In the genomic region with DNA sequence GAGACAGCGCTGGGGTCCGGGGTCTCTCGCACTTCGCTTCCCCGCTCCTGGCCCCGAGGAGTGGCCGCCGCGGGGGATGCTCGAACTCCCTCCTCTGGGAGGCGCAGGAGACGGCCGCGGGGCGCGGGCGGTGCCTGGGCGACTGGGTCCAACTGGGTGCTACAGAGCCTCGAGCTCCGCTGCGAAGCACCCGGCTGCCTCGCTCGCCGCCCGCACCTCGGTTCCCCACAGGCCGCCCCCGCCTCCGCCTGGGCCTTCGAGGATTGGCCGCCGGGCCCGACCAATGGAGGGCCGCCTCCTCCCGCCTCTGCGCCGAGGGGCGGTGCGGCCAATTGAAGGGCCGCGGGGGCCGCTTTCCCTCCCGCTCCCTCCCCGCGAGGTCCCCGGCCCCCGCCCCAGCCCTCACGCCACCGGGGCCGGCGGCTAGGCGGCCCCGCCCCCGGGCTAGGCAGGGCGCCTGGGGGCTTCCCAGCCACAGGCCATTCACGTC, we compare ENCODE assay signal across 1 cellular context.
TF ChIP-seq lines count a peak whose summit lies in the region.

TSS of gene CNN3 (minus strand) at position 196 of the 490 bp plus-strand sequence. CDS start 216 bp downstream, outside the sequence.

TF ChIP-seq in H1, 55 proteins besides CTCF, POLR2A, EP300 and RAD21:
- TF ChIP-seq RFX5 (IDR thresholded peaks at IDR 0.05; ENCODE audit: borderline replicate concordance, low read depth, low read length) = no peak
- TF ChIP-seq NRF1 (IDR thresholded peaks at IDR 0.05; ENCODE audit: low read depth, low read length) = no peak
- no peak for TF ChIP-seq POU5F1 (IDR thresholded peaks at IDR 0.05; ENCODE audit: low read depth, low read length)
- peak; percentile 87 for TF ChIP-seq TBP (IDR thresholded peaks at IDR 0.05; ENCODE audit: low read depth, low read length)
- peak; percentile 96 for TF ChIP-seq TAF1 (IDR thresholded peaks at IDR 0.05; ENCODE audit: low read depth, low read length)
- peak; percentile 22; the same call in 1 of the 2 replicates for TF ChIP-seq RBBP5 (IDR thresholded peaks at IDR 0.05; ENCODE audit: borderline replicate concordance, low read depth, low read length)
- TF ChIP-seq, protein P1, sequence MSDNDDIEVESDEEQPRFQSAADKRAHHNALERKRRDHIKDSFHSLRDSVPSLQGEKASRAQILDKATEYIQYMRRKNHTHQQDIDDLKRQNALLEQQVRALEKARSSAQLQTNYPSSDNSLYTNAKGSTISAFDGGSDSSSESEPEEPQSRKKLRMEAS (IDR thresholded peaks at IDR 0.05) = peak; percentile 84
- TF ChIP-seq SP2 (IDR thresholded peaks at IDR 0.05; ENCODE audit: low read length) = no peak
- TF ChIP-seq RNF2 (IDR thresholded peaks at IDR 0.05; ENCODE audit: borderline replicate concordance, low read depth, low read length, missing control alignments, poor library complexity, severe bottlenecking) = no peak
- TF ChIP-seq, protein P2, sequence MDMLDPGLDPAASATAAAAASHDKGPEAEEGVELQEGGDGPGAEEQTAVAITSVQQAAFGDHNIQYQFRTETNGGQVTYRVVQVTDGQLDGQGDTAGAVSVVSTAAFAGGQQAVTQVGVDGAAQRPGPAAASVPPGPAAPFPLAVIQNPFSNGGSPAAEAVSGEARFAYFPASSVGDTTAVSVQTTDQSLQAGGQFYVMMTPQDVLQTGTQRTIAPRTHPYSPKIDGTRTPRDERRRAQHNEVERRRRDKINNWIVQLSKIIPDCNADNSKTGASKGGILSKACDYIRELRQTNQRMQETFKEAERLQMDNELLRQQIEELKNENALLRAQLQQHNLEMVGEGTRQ (IDR thresholded peaks at IDR 0.05; ENCODE audit: low read length) = no peak
- TF ChIP-seq CREB1 (IDR thresholded peaks at IDR 0.05) = no peak; the same call in 1 of the 2 replicates
- TF ChIP-seq TCF12 (IDR thresholded peaks at IDR 0.05; ENCODE audit: low read depth, low read length) = no peak
- peak; percentile 78 for TF ChIP-seq TAF7 (optimal IDR thresholded peaks at IDR 0.05; ENCODE audit: borderline replicate concordance, low read depth, low read length)
- peak; percentile 97 for TF ChIP-seq EGR1 (IDR thresholded peaks at IDR 0.05; ENCODE audit: borderline replicate concordance, low read depth, low read length)
- no peak for TF ChIP-seq JUN (IDR thresholded peaks at IDR 0.05; ENCODE audit: low read depth, low read length)
- peak; percentile 96 for TF ChIP-seq POLR2AphosphoS5 (IDR thresholded peaks at IDR 0.05; ENCODE audit: low read depth, low read length)
- TF ChIP-seq, protein P3, sequence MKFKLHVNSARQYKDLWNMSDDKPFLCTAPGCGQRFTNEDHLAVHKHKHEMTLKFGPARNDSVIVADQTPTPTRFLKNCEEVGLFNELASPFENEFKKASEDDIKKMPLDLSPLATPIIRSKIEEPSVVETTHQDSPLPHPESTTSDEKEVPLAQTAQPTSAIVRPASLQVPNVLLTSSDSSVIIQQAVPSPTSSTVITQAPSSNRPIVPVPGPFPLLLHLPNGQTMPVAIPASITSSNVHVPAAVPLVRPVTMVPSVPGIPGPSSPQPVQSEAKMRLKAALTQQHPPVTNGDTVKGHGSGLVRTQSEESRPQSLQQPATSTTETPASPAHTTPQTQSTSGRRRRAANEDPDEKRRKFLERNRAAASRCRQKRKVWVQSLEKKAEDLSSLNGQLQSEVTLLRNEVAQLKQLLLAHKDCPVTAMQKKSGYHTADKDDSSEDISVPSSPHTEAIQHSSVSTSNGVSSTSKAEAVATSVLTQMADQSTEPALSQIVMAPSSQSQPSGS (IDR thresholded peaks at IDR 0.05; ENCODE audit: low read length) = no peak
- no peak; the same call in 1 of the 2 replicates for TF ChIP-seq GTF2F1 (IDR thresholded peaks at IDR 0.05; ENCODE audit: borderline replicate concordance, low read depth, low read length)
- TF ChIP-seq ZNF274 (IDR thresholded peaks at IDR 0.05; ENCODE audit: borderline replicate concordance, extremely low read depth, low read length) = no peak
- TF ChIP-seq SP1 (IDR thresholded peaks at IDR 0.05; ENCODE audit: low read depth, low read length) = 0 out of 2 replicates have a peak, but pooled peaks have one; percentile 4
- no peak for TF ChIP-seq JUND (IDR thresholded peaks at IDR 0.05; ENCODE audit: low read length)
- TF ChIP-seq BCL11A (IDR thresholded peaks at IDR 0.05; ENCODE audit: low read depth in 2 of 2, low read length in 2 of 2) = no peak
- TF ChIP-seq CHD2 (IDR thresholded peaks at IDR 0.05; ENCODE audit: low read length) = no peak
- no peak for TF ChIP-seq SAP30 (IDR thresholded peaks at IDR 0.05; ENCODE audit: insufficient read depth, insufficient replicate concordance, low read length)
- TF ChIP-seq SP4 (IDR thresholded peaks at IDR 0.05; ENCODE audit: low read length) = no peak
- TF ChIP-seq PHF8 (conservative IDR thresholded peaks at IDR 0.05; ENCODE audit: low read depth, low read length) = peak; percentile 76; the same call in 1 of the 2 replicates
- TF ChIP-seq SIX5 (IDR thresholded peaks at IDR 0.05; ENCODE audit: low read depth, low read length) = no peak
- TF ChIP-seq GABPA (IDR thresholded peaks at IDR 0.05; ENCODE audit: borderline replicate concordance, insufficient read depth, low read length) = no peak
- no peak; a peak in 1 of 4 replicates for TF ChIP-seq SIN3A (conservative IDR thresholded peaks at IDR 0.05 in 1 of 2, IDR thresholded peaks at IDR 0.05 in 1 of 2; ENCODE audit: low read depth in 1 of 2, low read length in 2 of 2)
- TF ChIP-seq TEAD4 (IDR thresholded peaks at IDR 0.05; ENCODE audit: low read depth, low read length) = no peak
- TF ChIP-seq E2F6 (IDR thresholded peaks at IDR 0.05) = peak; percentile 89
- TF ChIP-seq ASH2L (IDR thresholded peaks at IDR 0.05; ENCODE audit: low read length) = no peak
- no peak for TF ChIP-seq SUZ12 (IDR thresholded peaks at IDR 0.05; ENCODE audit: low read length)
- TF ChIP-seq EZH2 (IDR thresholded peaks at IDR 0.05; ENCODE audit: low read depth, low read length, severe bottlenecking) = no peak
- no peak for TF ChIP-seq CHD1 (IDR thresholded peaks at IDR 0.05; ENCODE audit: low read depth, low read length)
- TF ChIP-seq CBX5 (IDR thresholded peaks at IDR 0.05; ENCODE audit: low read depth, low read length) = no peak
- no peak for TF ChIP-seq BRCA1 (IDR thresholded peaks at IDR 0.05; ENCODE audit: low read depth, low read length)
- peak; percentile 40 for TF ChIP-seq KDM4A (IDR thresholded peaks at IDR 0.05; ENCODE audit: low read depth, low read length, severe bottlenecking)
- 0 out of 4 replicates have a peak, but pooled peaks of 1 of the 2 experiments have one; percentile 19 for TF ChIP-seq HDAC2 (IDR thresholded peaks at IDR 0.05; ENCODE audit: borderline replicate concordance in 1 of 2, low read depth in 2 of 2, low read length in 2 of 2)
